In genomic region chr17:37742762-37743611, GRCh38 we compare ENCODE assay signal across 9 cellular contexts. TPM values are rescaled to one million over a fixed set of nuclear protein-coding genes. Genes with fewer than 3 reads are reported as not detected.
A peak's percentile ranks its signal among the peaks of the same experiment; 100 is the strongest.
DNase-seq lines count a peak whose midpoint lies in the region; ATAC-seq and TF ChIP-seq lines count a peak whose summit lies in the region.
"Had no signal": no experiment of that assay in that cellular context is flagged by ENCODE, and none has a peak within 500 bp of the region (broad histone marks: within the 10 kb centered on the region; RNA-seq: fewer than 3 reads in every experiment).

No MANE protein-coding gene starts in this region.

- peaks cover 40% of the 10 kb centered on the region for H3K4me1 ChIP-seq in suprapubic skin
- no peaks in the 10 kb centered on the region for H3K4me1 ChIP-seq in BE2C

- H3K4me3 Mint-ChIP-seq in activated CD8-positive, alpha-beta memory T cell treated with anti-CD3 and anti-CD28 coated beads, Interleukin-2, amount 10 ng/mL, durations not matched to agents 7 days and 5 days: no peak overlapping the region
- peak overlapping the region; percentile 61 for H3K4me3 Mint-ChIP-seq in activated T-helper 17 cell treated with anti-CD3 and anti-CD28 coated beads, Interleukin-2, amount 50 U/mL, for 72 hours

- H3K27ac ChIP-seq in suprapubic skin: no peak overlapping the region
- H3K27ac ChIP-seq: C4-2B had no signal

- peak; percentile 35 for ATAC-seq in activated CD8-positive, alpha-beta memory T cell treated with anti-CD3 and anti-CD28 coated beads, Interleukin-2, amount 10 ng/mL, durations not matched to agents 7 days and 5 days
- peak; percentile 13 for ATAC-seq in activated T-helper 17 cell treated with anti-CD3 and anti-CD28 coated beads, Interleukin-2, amount 50 U/mL, for 72 hours (replicated peaks)
- ATAC-seq in left colon: peak; percentile 22
- ATAC-seq in GM18505 (IDR thresholded peaks at IDR 0.05; ENCODE audit: unreplicated experiment): no peak

- 4% methylated on average over 32 of the region's 76 CpGs for WGBS in suprapubic skin

- H3K9me3 ChIP-seq in suprapubic skin (no peaks in the 10 kb centered on the region), BE2C (no peaks in the 10 kb centered on the region)

- no peaks in the 10 kb centered on the region for H3K36me3 ChIP-seq in suprapubic skin
- no peaks in the 10 kb centered on the region for H3K36me3 ChIP-seq in BE2C

- H3K9me3 Mint-ChIP-seq in activated CD8-positive, alpha-beta memory T cell treated with anti-CD3 and anti-CD28 coated beads, Interleukin-2, amount 10 ng/mL, durations not matched to agents 7 days and 5 days (ENCODE audit: low read depth): no peaks in the 10 kb centered on the region
- H3K9me3 Mint-ChIP-seq in activated T-helper 17 cell treated with anti-CD3 and anti-CD28 coated beads, Interleukin-2, amount 50 U/mL, for 72 hours: no peaks in the 10 kb centered on the region

- intact Hi-C loops in left colon (cut with DNase I, micrococcal nuclease): no loop called here

- no peak for TF ChIP-seq EP300 in suprapubic skin (IDR thresholded peaks at IDR 0.05)

- H3K36me3 Mint-ChIP-seq in activated CD8-positive, alpha-beta memory T cell treated with anti-CD3 and anti-CD28 coated beads, Interleukin-2, amount 10 ng/mL, durations not matched to agents 7 days and 5 days: no peaks in the 10 kb centered on the region
- no peaks in the 10 kb centered on the region for H3K36me3 Mint-ChIP-seq in activated T-helper 17 cell treated with anti-CD3 and anti-CD28 coated beads, Interleukin-2, amount 50 U/mL, for 72 hours (ENCODE audit: low read depth)

- peaks cover 19% of the 10 kb centered on the region for H3K4me1 Mint-ChIP-seq in activated CD8-positive, alpha-beta memory T cell treated with anti-CD3 and anti-CD28 coated beads, Interleukin-2, amount 10 ng/mL, durations not matched to agents 7 days and 5 days
- peaks cover 6% of the 10 kb centered on the region for H3K4me1 Mint-ChIP-seq in activated T-helper 17 cell treated with anti-CD3 and anti-CD28 coated beads, Interleukin-2, amount 50 U/mL, for 72 hours

- H3K27me3 ChIP-seq in suprapubic skin (peaks cover 99% of the 10 kb centered on the region), BE2C (peaks cover 98% of the 10 kb centered on the region)

- H3K4me3 ChIP-seq in suprapubic skin (peak overlapping the region; percentile 43), BE2C (ENCODE audit: low read depth, low read length) (no peak overlapping the region)

- peaks cover 94% of the 10 kb centered on the region for H3K27me3 Mint-ChIP-seq in activated CD8-positive, alpha-beta memory T cell treated with anti-CD3 and anti-CD28 coated beads, Interleukin-2, amount 10 ng/mL, durations not matched to agents 7 days and 5 days
- peaks cover 68% of the 10 kb centered on the region for H3K27me3 Mint-ChIP-seq in activated T-helper 17 cell treated with anti-CD3 and anti-CD28 coated beads, Interleukin-2, amount 50 U/mL, for 72 hours

- no peak for TF ChIP-seq POLR2A in suprapubic skin (IDR thresholded peaks at IDR 0.05)
- no peak for TF ChIP-seq POLR2A in GM18505 (IDR thresholded peaks at IDR 0.05; ENCODE audit: borderline replicate concordance, extremely low read depth, insufficient read depth, insufficient read length)

- H3K27ac Mint-ChIP-seq in activated CD8-positive, alpha-beta memory T cell treated with anti-CD3 and anti-CD28 coated beads, Interleukin-2, amount 10 ng/mL, durations not matched to agents 7 days and 5 days: no peak overlapping the region
- H3K27ac Mint-ChIP-seq in activated T-helper 17 cell treated with anti-CD3 and anti-CD28 coated beads, Interleukin-2, amount 50 U/mL, for 72 hours: no peak overlapping the region

- DNase-seq in activated CD8-positive, alpha-beta memory T cell treated with anti-CD3 and anti-CD28 coated beads, Interleukin-2, amount 10 ng/mL, durations not matched to agents 7 days and 5 days: no peak
- no peak for DNase-seq in activated CD8-positive, alpha-beta memory T cell treated with anti-CD3 and anti-CD28 coated beads, Interleukin-2, amount 50 U/mL, for 4 hours
- DNase-seq in left colon (peak in 1 of 2 donors; percentile 45), suprapubic skin (ENCODE audit: low spot score in 2 of 2) (no peak), cerebellar cortex (ENCODE audit: low spot score) (no peak), BE2C (no peak)

- TF ChIP-seq CTCF in suprapubic skin (IDR thresholded peaks at IDR 0.05) (no peak), BE2C (IDR thresholded peaks at IDR 0.05; ENCODE audit: low read depth, low read length) (no peak)

- CTCF ChIA-PET in activated CD8-positive, alpha-beta memory T cell treated with anti-CD3 and anti-CD28 coated beads, Interleukin-2, amount 10 ng/mL, durations not matched to agents 7 days and 5 days (lab: Charles Lee): no interaction called here

RNA-seq across cellular contexts. Expression of gene HNF1B, which starts 1.9 kb away (rescaled TPM):
- 1 to 10 TPM in 1 of 2 experiments, not detected in 1; 1.9 TPM for total RNA-seq in activated CD8-positive, alpha-beta memory T cell treated with anti-CD3 and anti-CD28 coated beads, Interleukin-2, amount 10 ng/mL, durations not matched to agents 7 days and 5 days
- total RNA-seq in activated T-helper 17 cell treated with anti-CD3 and anti-CD28 coated beads, Interleukin-2, amount 50 U/mL, for 72 hours: under 1 TPM in 1 of 2 donors, not detected in 1; 0.50 TPM
- 10 to 100 TPM; 40.6 to 42.8 TPM for total RNA-seq in left colon
- total RNA-seq in suprapubic skin: not detected
- not detected for polyA plus RNA-seq in BE2C (2012; ENCODE audit: insufficient read depth, insufficient read length, low read depth)

Comparison
In these comparisons a context has a peak if more than half of its experiments do, and no peak if none do; other contexts are left out.
1. RNA of gene HNF1B, which starts 1.9 kb away (total RNA-seq): 40.6 to 42.8 TPM in left colon; 1.9 TPM in activated CD8-positive, alpha-beta memory T cell treated with anti-CD3 and anti-CD28 coated beads, Interleukin-2, amount 10 ng/mL, durations not matched to agents 7 days and 5 days, 0.50 TPM in activated T-helper 17 cell treated with anti-CD3 and anti-CD28 coated beads, Interleukin-2, amount 50 U/mL, for 72 hours and not detected in suprapubic skin; every median in the first group is over 10 times any median in the second.